Comparison of ENCODE assay signal across 11 cellular contexts in genomic region chr13:98652721-98653470, GRCh38.
A peak's percentile ranks its signal among the peaks of the same experiment; 100 is the strongest.
DNase-seq lines count a peak whose midpoint lies in the region; ATAC-seq, FAIRE-seq and TF ChIP-seq lines count a peak whose summit lies in the region.
"Had no signal": no experiment of that assay in that cellular context is flagged by ENCODE, and none has a peak within 500 bp of the region (broad histone marks: within the 10 kb centered on the region; RNA-seq: fewer than 3 reads in every experiment).

No MANE protein-coding gene starts in this region.

- POLR2A ChIA-PET in A549 (lab: Yijun Ruan, JAX) = interaction anchor here (0.6 to 1.3 kb wide), 2 partner anchors 108 to 168 kb away, joined by 4 read pairs; no protein-coding TSS in a partner anchor

- H3K27ac ChIP-seq in A549 (no peak overlapping the region), duodenal mucosa (ENCODE audit: low read depth, low read length) (no peak overlapping the region)
- H3K27ac ChIP-seq: dorsolateral prefrontal cortex, psoas muscle had no signal

- H3K4me3 ChIP-seq in A549 (no peak overlapping the region), duodenal mucosa (ENCODE audit: low read depth in 1 of 2, low read length in 2 of 2) (no peak overlapping the region)
- H3K4me3 ChIP-seq: psoas muscle had no signal

- H3K4me2 ChIP-seq in A549 = 0 out of 3 replicates have a peak overlapping the region, but pooled peaks have one; percentile 22

- no peak for TF ChIP-seq RAD21 in A549 (conservative IDR thresholded peaks at IDR 0.05 in 1 of 2, IDR thresholded peaks at IDR 0.05 in 1 of 2)

- TF ChIP-seq CTCF in A549 (IDR thresholded peaks at IDR 0.05) = no peak

- TF ChIP-seq POLR2A in A549 (IDR thresholded peaks at IDR 0.05; ENCODE audit: low read length) = no peak

- peak overlapping the region; percentile 8 to 28 for H3K9ac ChIP-seq in duodenal mucosa (ENCODE audit: low read depth in 1 of 2, low read length in 2 of 2)

- FAIRE-seq in A549 (lab: Jason Lieb, UNC) = no peak

- no peak for TF ChIP-seq EP300 in A549 (IDR thresholded peaks at IDR 0.05)

- ATAC-seq in A549 (no peak; a peak in 2 of 6 replicates), GM18873 (IDR thresholded peaks at IDR 0.05; ENCODE audit: low FRiP score, unreplicated experiment) (peak; percentile 18), HG03196 (IDR thresholded peaks at IDR 0.05; ENCODE audit: unreplicated experiment) (peak; percentile 19), HG03280 (IDR thresholded peaks at IDR 0.05; ENCODE audit: unreplicated experiment) (no peak), GM18868 (IDR thresholded peaks at IDR 0.05; ENCODE audit: unreplicated experiment) (no peak)

- H3K4me1 ChIP-seq in A549 (0 out of 3 replicates have a peak, but pooled peaks cover 3% of the 10 kb centered on the region), duodenal mucosa (ENCODE audit: control insufficient read depth in 1 of 2, insufficient read depth in 2 of 2, low read length in 2 of 2) (peaks cover 46% of the 10 kb centered on the region in 2 donors)
- H3K4me1 ChIP-seq: psoas muscle had no signal

- DNase-seq in A549 (ENCODE audit: low read depth in 1 of 2, low spot score in 1 of 2) (no peak), NCI-H2171 treated with DMSO at 0.1 percent for 48 hours (lab: John Stamatoyannopoulos, UW) (no peak)
- DNase-seq in stimulated activated CD8-positive, alpha-beta memory T cell treated with anti-CD3 and anti-CD28 coated beads, Interleukin-4, amount 100 ng/mL, for 48 hours = no peak
- DNase-seq: NCI-H446 treated with DMSO at 0.1 percent for 48 hours had no signal

- H3K9me3 ChIP-seq in A549 (no peaks in the 10 kb centered on the region), duodenal mucosa (ENCODE audit: control insufficient read depth in 1 of 2, low read length in 2 of 2) (no peaks in the 10 kb centered on the region)
- H3K9me3 ChIP-seq: psoas muscle had no signal

- H3K27me3 ChIP-seq in duodenal mucosa (ENCODE audit: control insufficient read depth in 1 of 2, insufficient read depth in 2 of 2, low read length in 2 of 2) = no peaks in the 10 kb centered on the region
- H3K27me3 ChIP-seq: dorsolateral prefrontal cortex had no signal

- CTCF ChIA-PET in A549 (lab: Yijun Ruan, JAX) = interaction anchor here (0.6 to 5.7 kb wide), 53 partner anchors 9 to 550 kb away, joined by 3 to 78 read pairs (median 4); no protein-coding TSS in a partner anchor

- H3K36me3 ChIP-seq in duodenal mucosa (ENCODE audit: control insufficient read depth in 1 of 2, insufficient read depth in 2 of 2, low read length in 2 of 2) = no peaks in the 10 kb centered on the region

- 21% methylated on average over 4 of the region's 4 CpGs for WGBS in A549 (ENCODE audit: missing lambda C conversion rate)

TF ChIP-seq in A549, 52 proteins besides CTCF, POLR2A, EP300 and RAD21:
- no peak for TF ChIP-seq RARB (CRISPR knock-in tag; IDR thresholded peaks at IDR 0.05)
- no peak for TF ChIP-seq EHF (CRISPR knock-in tag; IDR thresholded peaks at IDR 0.05)
- no peak for TF ChIP-seq CHD2 (IDR thresholded peaks at IDR 0.05; ENCODE audit: low read length, partially characterized antibody)
- no peak for TF ChIP-seq CHD4 (IDR thresholded peaks at IDR 0.05; ENCODE audit: borderline replicate concordance)
- TF ChIP-seq JUN (IDR thresholded peaks at IDR 0.05) = no peak
- no peak for TF ChIP-seq HMGXB4 (CRISPR knock-in tag; IDR thresholded peaks at IDR 0.05; ENCODE audit: borderline replicate concordance)
- TF ChIP-seq E2F6 (IDR thresholded peaks at IDR 0.05; ENCODE audit: borderline replicate concordance, low read depth) = no peak
- TF ChIP-seq KDM1A (IDR thresholded peaks at IDR 0.05; ENCODE audit: low read depth) = no peak
- no peak for TF ChIP-seq MAZ (IDR thresholded peaks at IDR 0.05; ENCODE audit: borderline replicate concordance, low read depth, low read length)
- TF ChIP-seq NR3C1 (IDR thresholded peaks at IDR 0.05) = no peak
- no peak for TF ChIP-seq SREBF2 (IDR thresholded peaks at IDR 0.05)
- TF ChIP-seq TP53 (CRISPR knock-in tag; IDR thresholded peaks at IDR 0.05) = no peak
- TF ChIP-seq ESRRA (IDR thresholded peaks at IDR 0.05; ENCODE audit: borderline replicate concordance, low read length) = no peak
- no peak for TF ChIP-seq ZNF302 (CRISPR knock-in tag; IDR thresholded peaks at IDR 0.05)
- TF ChIP-seq HOXB5 (CRISPR knock-in tag; IDR thresholded peaks at IDR 0.05) = no peak
- TF ChIP-seq REST (IDR thresholded peaks at IDR 0.05) = no peak
- no peak for TF ChIP-seq PBX3 (IDR thresholded peaks at IDR 0.05)
- TF ChIP-seq FOXS1 (CRISPR knock-in tag; IDR thresholded peaks at IDR 0.05) = no peak
- no peak for TF ChIP-seq RFX5 (IDR thresholded peaks at IDR 0.05)

Comparison
In these comparisons a context has a peak if more than half of its experiments do, and no peak if none do; other contexts are left out.
1. ATAC-seq: peak in GM18873 (single experiment) and HG03196 (single experiment); none in A549 (0 of 2), HG03280 (single experiment) and GM18868 (single experiment).